19 cellular contexts compared by ENCODE assay signal in the genomic region with DNA sequence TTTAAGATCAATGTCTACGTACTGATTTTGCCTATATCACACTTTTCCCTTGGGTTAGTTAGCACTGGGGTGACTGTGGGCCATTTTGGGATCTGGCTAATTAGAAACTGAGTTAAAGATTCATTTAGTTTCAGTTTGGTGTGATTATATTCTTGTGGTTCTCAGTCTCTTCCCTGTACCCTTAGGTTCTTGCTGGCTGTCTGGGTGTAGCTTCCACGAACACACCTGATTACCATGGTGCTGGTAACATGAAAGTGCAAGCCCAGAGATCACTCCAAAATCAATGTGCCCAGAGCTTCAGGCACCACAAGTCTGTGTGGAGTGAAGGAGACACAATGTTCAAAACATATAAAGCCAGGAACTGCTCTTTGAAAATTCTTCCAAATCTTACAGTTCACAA.
DNase-seq lines count a peak whose midpoint lies in the region; ATAC-seq, FAIRE-seq and TF ChIP-seq lines count a peak whose summit lies in the region.
"Had no signal": no experiment of that assay in that cellular context is flagged by ENCODE, and none has a peak within 500 bp of the region (broad histone marks: within the 10 kb centered on the region; RNA-seq: fewer than 3 reads in every experiment).

No MANE protein-coding gene starts in this region.

- H3K4me3 ChIP-seq in transverse colon = no peak overlapping the region

- H3K36me3 ChIP-seq in transverse colon = no peaks in the 10 kb centered on the region

- no peaks in the 10 kb centered on the region for H3K27me3 ChIP-seq in transverse colon

- peak; percentile 56 for ATAC-seq in HG03175 (IDR thresholded peaks at IDR 0.05; ENCODE audit: unreplicated experiment)
- ATAC-seq: Right ventricle myocardium inferior had no signal

- DNase-seq in GM18507 (ENCODE audit: extremely low spot score, insufficient read length, low read depth) (no peak), OCI-M1 (lab: John Stamatoyannopoulos, UW) (peak; percentile 18), progenitor cell of endocrine pancreas (ENCODE audit: low spot score, unreplicated experiment) (no peak), erythroblast (lab: John Stamatoyannopoulos, UW) (no peak), transverse colon (no peak)
- no peak for DNase-seq in activated CD8-positive, alpha-beta memory T cell treated with anti-CD3 and anti-CD28 coated beads for 24 hours
- DNase-seq: CD4-positive, alpha-beta memory T cell; DMS153; GOT3; KG1; NCI-H1048; NCI-H1436; NCI-H2081; NCI-H2171 treated with DMSO at 0.1 percent for 48 hours; NCI-H446; NCI-H526 treated with DMSO at 0.1 percent for 48 hours had no signal

- FAIRE-seq in GM18507 (lab: Jason Lieb, UNC) = peak; percentile 49
- FAIRE-seq: RCC 7860 had no signal

- H3K9me3 Mint-ChIP-seq in progenitor cell of endocrine pancreas (ENCODE audit: low read depth) = peaks cover 4% of the 10 kb centered on the region
- H3K9me3 Mint-ChIP-seq: CD4-positive, alpha-beta memory T cell had no signal

- 57 to 70% methylated on average over 1 to 2 of the region's 2 CpGs for WGBS in transverse colon (ENCODE audit: low coverage in 1 of 2), 2 donors

- TF ChIP-seq EP300 in transverse colon (IDR thresholded peaks at IDR 0.05; ENCODE audit: low read depth) = no peak

- H3K36me3 Mint-ChIP-seq in progenitor cell of endocrine pancreas (ENCODE audit: insufficient read depth) = peaks cover 2% of the 10 kb centered on the region
- H3K36me3 Mint-ChIP-seq: CD4-positive, alpha-beta memory T cell had no signal

- H3K9me3 ChIP-seq in transverse colon = no peaks in the 10 kb centered on the region

- H3K27ac ChIP-seq in transverse colon = no peak overlapping the region

- intact Hi-C loops in transverse colon (cut with DNase I; ENCODE audit: low total_unique reads) = no loop called here

- TF ChIP-seq POLR2A in erythroblast (IDR thresholded peaks at IDR 0.05; ENCODE audit: low read length) (no peak), transverse colon (IDR thresholded peaks at IDR 0.05) (no peak)

- peaks cover 3 to 19% (median 14%) of the 10 kb centered on the region in 4 donors for H3K4me1 ChIP-seq in transverse colon

- no peak overlapping the region for H3K4me3 Mint-ChIP-seq in progenitor cell of endocrine pancreas (ENCODE audit: low read depth)
- H3K4me3 Mint-ChIP-seq: CD4-positive, alpha-beta memory T cell had no signal

- in situ Hi-C loops in transverse colon (cut with MboI; ENCODE audit: low pct_ligation_motif_present in 1 of 4, low pct_unique_long_range_greater_than_20kb in 1 of 4, low sequenced_read_pairs in 3 of 4) = no loop called here

- peak overlapping the region; percentile 59 for H3K27ac Mint-ChIP-seq in progenitor cell of endocrine pancreas
- H3K27ac Mint-ChIP-seq: CD4-positive, alpha-beta memory T cell had no signal

- H3K4me1 Mint-ChIP-seq in progenitor cell of endocrine pancreas (ENCODE audit: low read depth) = peaks cover 32% of the 10 kb centered on the region

- no peak for TF ChIP-seq CTCF in progenitor cell of endocrine pancreas (IDR thresholded peaks at IDR 0.05; ENCODE audit: unreplicated experiment)
- TF ChIP-seq CTCF in transverse colon (IDR thresholded peaks at IDR 0.05) = no peak

- H3K27me3 Mint-ChIP-seq in progenitor cell of endocrine pancreas = no peaks in the 10 kb centered on the region
- H3K27me3 Mint-ChIP-seq: CD4-positive, alpha-beta memory T cell had no signal
